8 cellular contexts compared by ENCODE assay signal in genomic region chrX:102720237-102721168, GRCh38. TPM values are rescaled to one million over a fixed set of nuclear protein-coding genes. Genes with fewer than 3 reads are reported as not detected.
DNase-seq lines count a peak whose midpoint lies in the region; ATAC-seq lines count a peak whose summit lies in the region.

GPRASP3 (plus strand) TSS chrX:102720743; CDS start chrX:102748996, 28,253 bp downstream.

- DNase-seq in DMS79 treated with DMSO at 0.1 percent for 48 hours (lab: John Stamatoyannopoulos, UW) (peak; percentile 45), HCEC 1CT (peak; percentile 57), NCI-H1694 (lab: John Stamatoyannopoulos, UW) (peak; percentile 66), cerebellum (ENCODE audit: low spot score) (peak; percentile 81), left colon (peak; percentile 79 to 80)
- peak; percentile 54 to 59 for DNase-seq in activated CD4-positive, alpha-beta T cell treated with anti-CD3 and anti-CD28 coated beads for 4 hours
- peak; percentile 72 to 77 for DNase-seq in stimulated activated CD4-positive, alpha-beta T cell treated with anti-CD3 and anti-CD28 coated beads, Interleukin-2, amount 100 ng/mL, for 24 hours
- no peak for DNase-seq in NK-92 treated with Interleukin-12 subunit alpha and Interleukin-12 subunit beta, amount 100 ng/mL, for 24 hours (lab: John Stamatoyannopoulos, UW)

- ATAC-seq in left colon = peak; percentile 99

- intact Hi-C loops in left colon (cut with DNase I, micrococcal nuclease) = no loop called here

RNA-seq across cellular contexts. Expression of gene GPRASP3, which starts in this region (rescaled TPM):
- total RNA-seq in cerebellum (33.4 TPM), left colon (1 to 10 TPM; 3.1 to 3.2 TPM)
